20 cellular contexts compared by ENCODE assay signal in genomic region chr12:75137896-75138295, GRCh38.
"Had no signal": no experiment of that assay in that cellular context is flagged by ENCODE, and none has a peak within 500 bp of the region (broad histone marks: within the 10 kb centered on the region; RNA-seq: fewer than 3 reads in every experiment).

No MANE protein-coding gene starts in this region.

- H3K27me3 ChIP-seq: foreskin keratinocyte, hepatocyte, neutrophil, spleen, testis, tibial nerve, upper lobe of right lung, vagina had no signal

- H3K4me3 ChIP-seq: hepatocyte, mucosa of descending colon, spleen, testis, tibial nerve, upper lobe of right lung, vagina had no signal

- H3K9me3 Mint-ChIP-seq: stimulated activated memory B cell treated with anti-CD40 and anti-IgM and Interleukin-4, amounts not matched to agents 10 μg/mL and 1 μg/mL and 100 μg/mL, for 72 hours; stimulated activated naive CD8-positive, alpha-beta T cell treated with anti-CD3 and anti-CD28 coated beads, Interleukin-15, Interleukin-2, amounts not matched to agents 100 ng/mL and 50 ng/mL, for 24 hours had no signal

- H3K9me3 ChIP-seq: mucosa of descending colon, neutrophil, spleen, testis, tibial nerve, upper lobe of right lung, vagina had no signal

- H3K4me1 Mint-ChIP-seq: naive thymus-derived CD8-positive, alpha-beta T cell; stimulated activated memory B cell treated with anti-CD40 and anti-IgM and Interleukin-4, amounts not matched to agents 10 μg/mL and 1 μg/mL and 100 μg/mL, for 72 hours had no signal

- H3K36me3 Mint-ChIP-seq: naive thymus-derived CD8-positive, alpha-beta T cell; stimulated activated memory B cell treated with anti-CD40 and anti-IgM and Interleukin-4, amounts not matched to agents 10 μg/mL and 1 μg/mL and 100 μg/mL, for 72 hours had no signal

- H2AFZ ChIP-seq: hepatocyte had no signal

- H3K27me3 Mint-ChIP-seq: stimulated activated memory B cell treated with anti-CD40 and anti-IgM and Interleukin-4, amounts not matched to agents 10 μg/mL and 1 μg/mL and 100 μg/mL, for 72 hours; stimulated activated naive CD8-positive, alpha-beta T cell treated with anti-CD3 and anti-CD28 coated beads, Interleukin-15, Interleukin-2, amounts not matched to agents 100 ng/mL and 50 ng/mL, for 24 hours had no signal

- H3K4me3 Mint-ChIP-seq: naive thymus-derived CD8-positive, alpha-beta T cell; stimulated activated memory B cell treated with anti-CD40 and anti-IgM and Interleukin-4, amounts not matched to agents 10 μg/mL and 1 μg/mL and 100 μg/mL, for 72 hours; stimulated activated naive CD8-positive, alpha-beta T cell treated with anti-CD3 and anti-CD28 coated beads, Interleukin-15, Interleukin-2, amounts not matched to agents 100 ng/mL and 50 ng/mL, for 24 hours had no signal

- H3K4me1 ChIP-seq: foreskin keratinocyte, spleen, testis, tibial nerve, upper lobe of right lung, vagina had no signal

- H3K79me2 ChIP-seq: hepatocyte had no signal

- H3K36me3 ChIP-seq: neutrophil, spleen, tibial nerve, upper lobe of right lung, vagina had no signal

- H3K27ac Mint-ChIP-seq: stimulated activated memory B cell treated with anti-CD40 and anti-IgM and Interleukin-4, amounts not matched to agents 10 μg/mL and 1 μg/mL and 100 μg/mL, for 72 hours; stimulated activated naive CD8-positive, alpha-beta T cell treated with anti-CD3 and anti-CD28 coated beads, Interleukin-15, Interleukin-2, amounts not matched to agents 100 ng/mL and 50 ng/mL, for 24 hours had no signal

- H3K4me2 ChIP-seq: hepatocyte had no signal

- H3K27ac ChIP-seq: foreskin keratinocyte, hepatocyte, neutrophil, spleen, testis, tibial nerve, upper lobe of right lung, vagina had no signal

- DNase-seq: effector memory CD4-positive, alpha-beta T cell; foreskin keratinocyte; head of caudate nucleus; kidney glomerular epithelial cell; mucosa of descending colon; naive thymus-derived CD8-positive, alpha-beta T cell; spleen; stimulated activated CD4-positive, alpha-beta T cell treated with anti-CD3 and anti-CD28 coated beads, Interleukin-15, amount 100 ng/mL, for 24 hours; stimulated activated CD4-positive, alpha-beta T cell treated with anti-CD3 and anti-CD28 coated beads, Interleukin-1b, Interleukin-23, amount 100 ng/mL, for 48 hours; stimulated activated CD4-positive, alpha-beta T cell treated with anti-CD3 and anti-CD28 coated beads, Interleukin-4, amount 100 ng/mL, for 24 hours; testis; upper lobe of right lung had no signal

- ATAC-seq: esophagus mucosa; foreskin keratinocyte; mucosa of descending colon; naive thymus-derived CD8-positive, alpha-beta T cell; sciatic nerve; stimulated activated memory B cell treated with anti-CD40 and anti-IgM and Interleukin-4, amounts not matched to agents 10 μg/mL and 1 μg/mL and 100 μg/mL, for 72 hours; upper lobe of right lung had no signal
